13 cellular contexts compared by ENCODE assay signal in the genomic region with DNA sequence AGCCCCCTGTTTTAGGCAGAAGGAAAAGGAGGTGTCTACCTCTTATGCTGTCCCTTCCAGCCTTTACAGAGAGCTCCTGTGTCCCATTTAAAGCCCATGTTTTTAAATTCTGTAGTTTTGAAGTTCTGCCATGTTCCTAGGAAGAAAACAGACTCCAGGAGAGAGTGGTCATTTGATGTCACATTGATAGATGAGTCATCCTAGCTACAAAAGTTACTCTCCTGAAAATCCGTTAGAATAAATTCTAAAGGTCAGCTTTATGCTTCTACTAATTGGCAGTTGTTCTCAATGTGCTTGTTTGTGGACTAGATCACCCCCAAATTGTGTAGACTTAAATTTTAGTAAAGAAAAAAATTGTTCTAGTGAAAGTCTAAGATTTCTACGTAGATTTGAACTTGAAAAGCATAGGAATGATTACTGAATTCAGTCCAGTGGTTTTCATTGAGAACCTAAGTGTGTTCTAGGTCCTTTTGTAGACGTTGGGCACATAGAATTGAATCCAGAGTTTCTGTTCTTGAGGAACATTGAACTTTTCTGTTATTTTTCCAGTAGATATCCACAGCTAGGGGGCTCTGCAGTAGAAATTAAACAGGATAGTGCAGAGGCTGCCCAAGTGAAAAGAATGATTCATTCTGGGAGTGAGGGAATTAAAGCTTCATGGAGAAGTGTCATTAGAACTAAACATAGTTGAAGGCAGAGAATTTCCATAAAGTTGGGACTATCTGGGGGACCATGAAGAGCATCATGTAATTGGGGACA.
DNase-seq lines count a peak whose midpoint lies in the region; ATAC-seq and TF ChIP-seq lines count a peak whose summit lies in the region.
"Had no signal": no experiment of that assay in that cellular context is flagged by ENCODE, and none has a peak within 500 bp of the region (broad histone marks: within the 10 kb centered on the region; RNA-seq: fewer than 3 reads in every experiment).

No MANE protein-coding gene starts in this region.

- CTCF ChIA-PET in AG04449 (lab: Yijun Ruan, JAX) (interaction anchor here (0.6 to 1.7 kb wide), 15 partner anchors 9 to 537 kb away, joined by 3 to 8 read pairs (median 3); no protein-coding TSS in a partner anchor), mammary epithelial cell (lab: Charles Lee; ENCODE audit: low non-redundant PET) (interaction anchor here (0.5 to 0.6 kb wide), 4 partner anchors 9 to 145 kb away, joined by 3 to 4 read pairs (median 3); no protein-coding TSS in a partner anchor)

- TF ChIP-seq POLR2A in testis (IDR thresholded peaks at IDR 0.05), result no peak

- H3K4me1 ChIP-seq in mammary epithelial cell (ENCODE audit: insufficient read depth, low read length), result peaks cover 5% of the 10 kb centered on the region
- H3K4me1 ChIP-seq in testis, result no peaks in the 10 kb centered on the region

- 82% methylated on average over 3 of the region's 3 CpGs for WGBS in mammary epithelial cell (ENCODE audit: low coverage, missing lambda C conversion rate)
- 79 to 81% methylated on average over 3 of the region's 3 CpGs for WGBS in testis, 2 donors

- dilution Hi-C loops in mammary epithelial cell (cut with HindIII; ENCODE audit: low sequenced_read_pairs), result no loop called here

- no peaks in the 10 kb centered on the region for H4K20me1 ChIP-seq in mammary epithelial cell (ENCODE audit: insufficient read depth, low read length)

- no peak overlapping the region for H2AFZ ChIP-seq in mammary epithelial cell (ENCODE audit: low read depth, low read length)

- in situ Hi-C loops in mammary epithelial cell (cut with MboI; ENCODE audit: low sequenced_read_pairs in 2 of 2), result no loop called here

- H3K79me2 ChIP-seq in mammary epithelial cell (ENCODE audit: insufficient read depth, low read length), result peaks cover 10% of the 10 kb centered on the region

- H3K4me2 ChIP-seq in mammary epithelial cell (ENCODE audit: insufficient read depth, low read depth, low read length), result no peak overlapping the region

- intact Hi-C loops in mammary epithelial cell (cut with micrococcal nuclease), result no loop called here
- intact Hi-C loops in testis (cut with DNase I; ENCODE audit: low total_unique reads), result no loop called here

- H3K4me3 ChIP-seq in AG04449 (ENCODE audit: low read depth, low read length) (no peak overlapping the region), mammary epithelial cell (replicated peaks in 1 of 3; ENCODE audit: insufficient read depth in 1 of 3, low read depth in 2 of 3, low read length in 3 of 3) (no peak overlapping the region), testis (no peak overlapping the region)
- H3K4me3 ChIP-seq: pancreas, tibial nerve had no signal

- ATAC-seq in HG02678 (IDR thresholded peaks at IDR 0.05; ENCODE audit: unreplicated experiment), result no peak

- TF ChIP-seq CTCF in AG04449 (IDR thresholded peaks at IDR 0.05; ENCODE audit: insufficient read depth, low read length, missing control alignments) (peak; percentile 0), mammary epithelial cell (conservative IDR thresholded peaks at IDR 0.05 in 1 of 2, IDR thresholded peaks at IDR 0.05 in 1 of 2; ENCODE audit: extremely low read depth in 1 of 2, insufficient read depth in 1 of 2, low read depth in 1 of 2, low read length in 2 of 2) (peak; percentile 31 to 36), testis (IDR thresholded peaks at IDR 0.05) (peak in 1 of 3 experiments; percentile 22)

- POLR2A ChIA-PET in AG04449 (lab: Yijun Ruan, JAX), result no interaction called here

- no peak overlapping the region for H3K27ac ChIP-seq in mammary epithelial cell (ENCODE audit: insufficient read depth, low read depth, low read length)
- H3K27ac ChIP-seq in testis, result no peak overlapping the region
- H3K27ac ChIP-seq: pancreas had no signal

- no peaks in the 10 kb centered on the region for H3K9me3 ChIP-seq in mammary epithelial cell (replicated peaks; ENCODE audit: insufficient read depth, low read length)
- H3K9me3 ChIP-seq in testis, result no peaks in the 10 kb centered on the region
- H3K9me3 ChIP-seq: pancreas, tibial nerve had no signal

- H3K9ac ChIP-seq in mammary epithelial cell (ENCODE audit: insufficient read depth, low read length), result no peak overlapping the region

- DNase-seq in AG04449 (ENCODE audit: low read depth, low spot score) (no peak), LHCN-M2 (ENCODE audit: low read depth) (peak; percentile 54), mammary epithelial cell (no peak), lung microvascular endothelial cell (ENCODE audit: low read depth in 2 of 2) (peak; percentile 30 to 49), activated gamma-delta T cell (lab: John Stamatoyannopoulos, UW) (no peak), testis (no peak)
- no peak for DNase-seq in activated effector memory CD4-positive, alpha-beta T cell treated with anti-CD3 and anti-CD28 coated beads, Interleukin-2, amount 50 U/mL, for 16 hours
- DNase-seq: activated naive CD4-positive, alpha-beta T cell treated with anti-CD3 and anti-CD28 coated beads, Interleukin-2, amount 10 ng/mL, durations not matched to agents 7 days and 5 days; CD4-positive, alpha-beta memory T cell; pancreas; SIG-M5 had no signal

- BruUV-seq in mammary epithelial cell (replicated peaks; lab: Mats Ljungman, UMichigan), result no TSS peak

- no peaks in the 10 kb centered on the region for H3K27me3 ChIP-seq in mammary epithelial cell (ENCODE audit: insufficient read depth, low read length)
- H3K27me3 ChIP-seq in testis, result no peaks in the 10 kb centered on the region
- H3K27me3 ChIP-seq: pancreas, tibial nerve had no signal

- H3K36me3 ChIP-seq in mammary epithelial cell (ENCODE audit: insufficient read depth, low read length), result no peaks in the 10 kb centered on the region
- no peaks in the 10 kb centered on the region for H3K36me3 ChIP-seq in testis (ENCODE audit: low read depth, missing control alignments)
- H3K36me3 ChIP-seq: pancreas, tibial nerve had no signal

Comparison
In these comparisons a context has a peak if more than half of its experiments do, and no peak if none do; other contexts are left out.
1. DNase-seq: peak in LHCN-M2 (single experiment) and lung microvascular endothelial cell (2 of 2); none in AG04449 (single experiment), mammary epithelial cell (single experiment), activated effector memory CD4-positive, alpha-beta T cell treated with anti-CD3 and anti-CD28 coated beads, Interleukin-2, amount 50 U/mL, for 16 hours (single experiment), activated gamma-delta T cell (single experiment) and testis (single experiment).